ENCODE assay signal across 12 cellular contexts in the genomic region with DNA sequence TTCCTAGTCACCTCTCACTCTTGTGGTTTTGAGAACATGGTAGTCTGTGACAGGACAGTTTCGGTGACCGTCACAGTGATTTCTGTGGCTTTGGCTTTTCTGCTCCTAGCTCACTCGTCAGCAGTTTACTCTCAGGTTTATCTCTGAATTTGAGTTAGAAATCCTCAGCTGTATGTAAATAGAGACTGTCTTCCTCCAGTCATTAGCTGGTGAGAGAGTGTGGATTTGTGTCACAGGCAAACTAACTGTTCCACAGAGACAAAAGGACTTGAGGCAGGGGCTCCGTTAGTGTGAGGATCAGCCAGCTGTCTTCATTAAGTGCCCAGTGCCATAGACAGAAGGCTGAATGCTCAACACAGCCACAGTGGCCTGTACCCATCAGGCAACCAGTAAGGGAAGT.
A peak's percentile ranks its signal among the peaks of the same experiment; 100 is the strongest.
DNase-seq lines count a peak whose midpoint lies in the region; ATAC-seq and TF ChIP-seq lines count a peak whose summit lies in the region.
"Had no signal": no experiment of that assay in that cellular context is flagged by ENCODE, and none has a peak within 500 bp of the region (broad histone marks: within the 10 kb centered on the region; RNA-seq: fewer than 3 reads in every experiment).

No MANE protein-coding gene starts in this region.

- H3K27ac ChIP-seq in cardiac muscle cell = peak overlapping the region; percentile 90

- peaks cover 32% of the 10 kb centered on the region for H3K4me1 ChIP-seq in cardiac muscle cell (ENCODE audit: low read depth)

- intact Hi-C loops in Right ventricle myocardium inferior (cut with DNase I) = no loop called here

- H3K36me3 ChIP-seq in cardiac muscle cell = no peaks in the 10 kb centered on the region

- no peaks in the 10 kb centered on the region for H3K9me3 ChIP-seq in cardiac muscle cell (ENCODE audit: low read depth)

- TF ChIP-seq CTCF in cardiac muscle cell (IDR thresholded peaks at IDR 0.05; ENCODE audit: low read depth, low read length) = no peak

- peaks cover 25% of the 10 kb centered on the region for H3K4me1 Mint-ChIP-seq in activated naive CD8-positive, alpha-beta T cell (ENCODE audit: low read depth)
- H3K4me1 Mint-ChIP-seq: CD14-positive monocyte had no signal

- ATAC-seq in Right ventricle myocardium inferior (no peak), HG03565 (IDR thresholded peaks at IDR 0.05; ENCODE audit: unreplicated experiment) (peak; percentile 83), HG02678 (IDR thresholded peaks at IDR 0.05; ENCODE audit: unreplicated experiment) (no peak)
- ATAC-seq in stimulated activated naive CD8-positive, alpha-beta T cell treated with anti-CD3 and anti-CD28 coated beads, Interleukin-15, Interleukin-2, amounts not matched to agents 100 U/mL and 50 U/mL, for 24 hours = peak; percentile 66
- ATAC-seq: natural killer cell had no signal

- H3K4me3 ChIP-seq in cardiac muscle cell = no peak overlapping the region

- no peaks in the 10 kb centered on the region for H3K9me3 Mint-ChIP-seq in activated naive CD8-positive, alpha-beta T cell (ENCODE audit: low read depth)
- H3K9me3 Mint-ChIP-seq: CD14-positive monocyte, immature natural killer cell, natural killer cell had no signal

- no peaks in the 10 kb centered on the region for H3K27me3 Mint-ChIP-seq in activated naive CD8-positive, alpha-beta T cell

- no peaks in the 10 kb centered on the region for H3K27me3 ChIP-seq in cardiac muscle cell

- H3K27ac Mint-ChIP-seq in activated naive CD8-positive, alpha-beta T cell = peak overlapping the region; percentile 61
- H3K27ac Mint-ChIP-seq: CD14-positive monocyte, immature natural killer cell had no signal

- H3K4me3 Mint-ChIP-seq in activated naive CD8-positive, alpha-beta T cell = no peak overlapping the region
- H3K4me3 Mint-ChIP-seq: CD14-positive monocyte, immature natural killer cell, natural killer cell had no signal

- DNase-seq in cardiac muscle cell (ENCODE audit: low read depth in 1 of 2, low spot score in 1 of 2) = peak in 1 of 2 donors; percentile 28
- no peak for DNase-seq in Right ventricle myocardium inferior (ENCODE audit: missing footprints)
- DNase-seq in stimulated activated naive CD8-positive, alpha-beta T cell treated with anti-CD3 and anti-CD28 coated beads, Interleukin-15, Interleukin-2, amounts not matched to agents 100 U/mL and 50 U/mL, for 24 hours = peak; percentile 19
- no peak for DNase-seq in LoVo (ENCODE audit: low spot score)
- no peak for DNase-seq in activated CD8-positive, alpha-beta memory T cell treated with anti-CD3 and anti-CD28 coated beads, Interleukin-2, amount 50 U/mL, for 48 hours
- DNase-seq: natural killer cell, NCI-H446 treated with DMSO at 0.1 percent for 48 hours had no signal

- peaks cover 27% of the 10 kb centered on the region for H3K36me3 Mint-ChIP-seq in activated naive CD8-positive, alpha-beta T cell
- H3K36me3 Mint-ChIP-seq: CD14-positive monocyte, natural killer cell had no signal

Comparison
In these comparisons a context has a peak if more than half of its experiments do, and no peak if none do; other contexts are left out.
1. ATAC-seq: peak in HG03565 (single experiment) and stimulated activated naive CD8-positive, alpha-beta T cell treated with anti-CD3 and anti-CD28 coated beads, Interleukin-15, Interleukin-2, amounts not matched to agents 100 U/mL and 50 U/mL, for 24 hours (single experiment); none in Right ventricle myocardium inferior (single experiment) and HG02678 (single experiment).